In the genomic region with DNA sequence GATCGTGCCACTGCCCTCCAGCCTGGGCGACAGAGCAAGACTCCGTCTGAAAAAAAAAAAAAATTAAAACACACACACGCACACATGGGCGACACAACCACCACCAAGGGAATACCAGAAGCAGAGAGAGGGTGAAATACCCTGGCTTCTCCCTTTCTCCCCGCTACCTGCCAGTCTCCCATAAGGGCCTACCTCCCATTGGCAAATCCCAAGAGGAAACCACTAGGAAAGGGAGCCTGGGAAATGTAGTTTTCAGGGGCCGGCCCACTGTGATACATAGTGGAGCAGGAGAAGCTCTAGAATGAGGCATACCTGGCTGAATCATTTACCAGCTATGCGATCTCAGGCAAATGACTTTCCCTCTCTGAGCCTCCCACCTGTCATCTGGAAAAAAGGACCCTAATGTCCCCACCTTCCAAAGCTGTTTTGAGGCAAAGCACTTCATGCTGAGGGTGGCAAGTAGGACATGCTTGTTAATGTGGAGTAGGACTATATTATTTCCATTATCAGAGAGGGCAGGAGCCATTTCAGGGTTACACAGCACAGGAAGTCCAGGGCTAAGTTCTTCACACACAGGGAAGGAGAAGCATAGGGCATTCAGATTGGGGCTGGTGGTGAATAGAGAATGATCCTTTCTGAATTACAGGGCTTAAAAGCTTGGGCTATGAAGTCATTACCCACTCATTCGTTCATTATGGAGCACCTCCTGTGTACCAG, we compare ENCODE assay signal across 1 cellular context.
TF ChIP-seq lines count a peak whose summit lies in the region.

No MANE protein-coding gene starts in this region.

TF ChIP-seq in HCT116, 20 proteins besides CTCF, POLR2A, EP300 and RAD21 (continued from another document):
- no peak for TF ChIP-seq SP1 (IDR thresholded peaks at IDR 0.05; ENCODE audit: low read depth)
- TF ChIP-seq SIN3A (IDR thresholded peaks at IDR 0.05; ENCODE audit: low read depth), result no peak
- TF ChIP-seq, protein P1, sequence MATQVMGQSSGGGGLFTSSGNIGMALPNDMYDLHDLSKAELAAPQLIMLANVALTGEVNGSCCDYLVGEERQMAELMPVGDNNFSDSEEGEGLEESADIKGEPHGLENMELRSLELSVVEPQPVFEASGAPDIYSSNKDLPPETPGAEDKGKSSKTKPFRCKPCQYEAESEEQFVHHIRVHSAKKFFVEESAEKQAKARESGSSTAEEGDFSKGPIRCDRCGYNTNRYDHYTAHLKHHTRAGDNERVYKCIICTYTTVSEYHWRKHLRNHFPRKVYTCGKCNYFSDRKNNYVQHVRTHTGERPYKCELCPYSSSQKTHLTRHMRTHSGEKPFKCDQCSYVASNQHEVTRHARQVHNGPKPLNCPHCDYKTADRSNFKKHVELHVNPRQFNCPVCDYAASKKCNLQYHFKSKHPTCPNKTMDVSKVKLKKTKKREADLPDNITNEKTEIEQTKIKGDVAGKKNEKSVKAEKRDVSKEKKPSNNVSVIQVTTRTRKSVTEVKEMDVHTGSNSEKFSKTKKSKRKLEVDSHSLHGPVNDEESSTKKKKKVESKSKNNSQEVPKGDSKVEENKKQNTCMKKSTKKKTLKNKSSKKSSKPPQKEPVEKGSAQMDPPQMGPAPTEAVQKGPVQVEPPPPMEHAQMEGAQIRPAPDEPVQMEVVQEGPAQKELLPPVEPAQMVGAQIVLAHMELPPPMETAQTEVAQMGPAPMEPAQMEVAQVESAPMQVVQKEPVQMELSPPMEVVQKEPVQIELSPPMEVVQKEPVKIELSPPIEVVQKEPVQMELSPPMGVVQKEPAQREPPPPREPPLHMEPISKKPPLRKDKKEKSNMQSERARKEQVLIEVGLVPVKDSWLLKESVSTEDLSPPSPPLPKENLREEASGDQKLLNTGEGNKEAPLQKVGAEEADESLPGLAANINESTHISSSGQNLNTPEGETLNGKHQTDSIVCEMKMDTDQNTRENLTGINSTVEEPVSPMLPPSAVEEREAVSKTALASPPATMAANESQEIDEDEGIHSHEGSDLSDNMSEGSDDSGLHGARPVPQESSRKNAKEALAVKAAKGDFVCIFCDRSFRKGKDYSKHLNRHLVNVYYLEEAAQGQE (IDR thresholded peaks at IDR 0.05; ENCODE audit: low read depth), result no peak
- TF ChIP-seq ZFX (IDR thresholded peaks at IDR 0.05), result no peak
- no peak for TF ChIP-seq FOSL1 (IDR thresholded peaks at IDR 0.05; ENCODE audit: low read depth)
- no peak for TF ChIP-seq ATF3 (IDR thresholded peaks at IDR 0.05)
- TF ChIP-seq TCF7L2 (IDR thresholded peaks at IDR 0.05; ENCODE audit: borderline replicate concordance, extremely low read depth, insufficient read depth, insufficient read length), result no peak
